25 cellular contexts compared by ENCODE assay signal in the genomic region with DNA sequence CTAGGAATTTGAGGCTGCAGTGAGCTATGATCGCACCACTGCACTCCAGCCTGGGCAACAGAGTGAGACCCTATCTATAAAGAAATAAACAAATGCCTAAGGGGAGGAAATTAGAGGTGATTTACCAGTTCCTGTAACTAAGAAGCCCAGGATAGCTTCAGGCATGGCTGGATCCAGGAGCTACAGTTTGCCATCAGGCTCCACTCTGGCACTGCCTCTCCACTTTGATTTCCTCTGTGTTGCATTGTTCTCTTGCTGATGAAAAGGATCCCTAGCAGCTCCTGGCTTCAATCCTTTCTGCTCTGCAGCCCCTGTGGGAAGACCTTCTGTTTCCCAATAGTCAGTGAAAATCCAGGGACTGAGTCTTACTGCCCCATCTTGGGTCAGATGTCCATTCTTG. TPM values are rescaled to one million over a fixed set of nuclear protein-coding genes. Genes with fewer than 3 reads are reported as not detected.
A peak's percentile ranks its signal among the peaks of the same experiment; 100 is the strongest.
DNase-seq lines count a peak whose midpoint lies in the region; FAIRE-seq and TF ChIP-seq lines count a peak whose summit lies in the region.
"Had no signal": no experiment of that assay in that cellular context is flagged by ENCODE, and none has a peak within 500 bp of the region (broad histone marks: within the 10 kb centered on the region; RNA-seq: fewer than 3 reads in every experiment).

No MANE protein-coding gene starts in this region.

- H3K27ac ChIP-seq in breast epithelium (peak overlapping the region; percentile 68 to 72), C4-2B (peak overlapping the region; percentile 16), H1 (ENCODE audit: low read depth, low read length) (no peak overlapping the region), parathyroid adenoma (peak overlapping the region; percentile 17)
- H3K27ac ChIP-seq: 22Rv1 had no signal

- H3K36me3 ChIP-seq in breast epithelium (no peaks in the 10 kb centered on the region), H1 (ENCODE audit: control insufficient read depth in 2 of 4, insufficient read depth in 4 of 4, low read length in 3 of 4) (no peaks in the 10 kb centered on the region), parathyroid adenoma (ENCODE audit: control insufficient read depth, insufficient read depth, low read length) (no peaks in the 10 kb centered on the region), BE2C (no peaks in the 10 kb centered on the region)
- H3K36me3 ChIP-seq: HAP-1 had no signal

- TF ChIP-seq POLR2A in breast epithelium (IDR thresholded peaks at IDR 0.05) (no peak), H1 (IDR thresholded peaks at IDR 0.05; ENCODE audit: control extremely low read depth in 1 of 2, low read depth in 2 of 2, low read length in 2 of 2) (no peak)

- no peaks in the 10 kb centered on the region for H3K79me1 ChIP-seq in H1 (ENCODE audit: low read depth, low read length)

- H3K23ac ChIP-seq in H1 (ENCODE audit: insufficient read length) = no peak overlapping the region

- no peak overlapping the region for H3K4me3 ChIP-seq in breast epithelium
- no peak overlapping the region for H3K4me3 ChIP-seq in H1 (ENCODE audit: extremely low read depth in 1 of 4, insufficient read depth in 2 of 4, low read depth in 3 of 4, low read length in 4 of 4)
- H3K4me3 ChIP-seq in parathyroid adenoma (ENCODE audit: low read depth, low read length) = no peak overlapping the region
- no peak overlapping the region for H3K4me3 ChIP-seq in BE2C (ENCODE audit: low read depth, low read length)
- H3K4me3 ChIP-seq: GM12878, GM23338, HAP-1 had no signal

- H3K9me3 Mint-ChIP-seq in MCF 10A (ENCODE audit: unreplicated experiment) = no peaks in the 10 kb centered on the region
- H3K9me3 Mint-ChIP-seq: CD14-positive monocyte; CD4-positive, alpha-beta T cell; CD8-positive, alpha-beta memory T cell; GM23338; HFFc6 had no signal

- H2BK120ac ChIP-seq in H1 (replicated peaks; ENCODE audit: low read depth, low read length) = no peak overlapping the region

- peaks cover 0 to 10% of the 10 kb centered on the region in 2 donors for H3K4me1 ChIP-seq in breast epithelium
- H3K4me1 ChIP-seq in H1 (replicated peaks in 1 of 4; ENCODE audit: control insufficient read depth in 3 of 4, insufficient read depth in 4 of 4, low read length in 3 of 4) = no peaks in the 10 kb centered on the region
- H3K4me1 ChIP-seq in parathyroid adenoma = peaks cover 4% of the 10 kb centered on the region
- no peaks in the 10 kb centered on the region for H3K4me1 ChIP-seq in BE2C
- H3K4me1 ChIP-seq: HAP-1 had no signal

- POLR2A ChIA-PET in MCF 10A (lab: Yijun Ruan, JAX) = no interaction called here
- POLR2A ChIA-PET in H1 (lab: Charles Lee; ENCODE audit: partially characterized antibody) = no interaction called here

- WGBS in H1 (ENCODE audit: extremely low coverage in 1 of 2, insufficient coverage in 1 of 2, insufficient read length in 1 of 2, insufficient replicate concordance in 2 of 2, low coverage in 1 of 2, low lambda C conversion rate in 2 of 2, missing lambda C conversion rate in 1 of 2), 2 experiments = 100% methylated on average over 1 of the region's 1 CpG; no CpG with 5 or more reads in 1 of the 2 experiments

- H3K9me3 ChIP-seq in breast epithelium (no peaks in the 10 kb centered on the region), H1 (ENCODE audit: insufficient read depth in 2 of 2, low read depth in 1 of 2, low read length in 1 of 2) (no peaks in the 10 kb centered on the region), parathyroid adenoma (ENCODE audit: control insufficient read depth, low read length) (no peaks in the 10 kb centered on the region), BE2C (no peaks in the 10 kb centered on the region)
- H3K9me3 ChIP-seq: HAP-1 had no signal

- no peak overlapping the region for H2BK12ac ChIP-seq in H1 (ENCODE audit: low read depth, low read length)

- intact Hi-C loops in breast epithelium (cut with DNase I; ENCODE audit: low total_unique reads) = loop anchor here (10.0 kb wide), 1 partner anchor 268 kb away; no protein-coding TSS in a partner anchor
- intact Hi-C loops in MCF 10A (cut with micrococcal nuclease) = no loop called here

- H3K4me1 Mint-ChIP-seq in MCF 10A (ENCODE audit: insufficient read depth, unreplicated experiment) = no peaks in the 10 kb centered on the region
- H3K4me1 Mint-ChIP-seq: B cell; CD14-positive monocyte; CD8-positive, alpha-beta memory T cell; GM23338 had no signal

- H3K56ac ChIP-seq in H1 (replicated peaks; ENCODE audit: insufficient read length, low read depth, low read length) = no peak overlapping the region

- H4K20me1 ChIP-seq in H1 (replicated peaks in 1 of 2; ENCODE audit: control insufficient read depth in 1 of 2, insufficient read depth in 2 of 2, low read length in 2 of 2) = no peaks in the 10 kb centered on the region

- H3K4me2 ChIP-seq in H1 (ENCODE audit: insufficient read depth in 1 of 2, low read depth in 2 of 2, low read length in 2 of 2) = no peak overlapping the region
- no peak overlapping the region for H3K4me2 ChIP-seq in parathyroid adenoma (ENCODE audit: low read length)
- H3K4me2 ChIP-seq: GM23338 had no signal

- H3K23me2 ChIP-seq in H1 (ENCODE audit: low read depth, low read length) = no peaks in the 10 kb centered on the region

- DNase-seq in breast epithelium (ENCODE audit: low spot score in 2 of 2) (no peak), MCF 10A (ENCODE audit: unreplicated experiment) (no peak), H1 (ENCODE audit: low read depth in 1 of 2, low spot score in 2 of 2) (no peak), epidermal melanocyte (ENCODE audit: insufficient read length, low spot score) (no peak), NCI-H526 (lab: John Stamatoyannopoulos, UW) (no peak), BE2C (no peak)
- DNase-seq: CD4-positive, alpha-beta T cell; CD8-positive, alpha-beta memory T cell; DMS 273 treated with DMSO at 0.1 percent for 48 hours; DMS79; EL; GDM1; HFFc6 had no signal

- no peak for FAIRE-seq in H1 (lab: Jason Lieb, UNC)
- FAIRE-seq: A204.1, D721Med, GM12878, GM19239, H54 had no signal

- TF ChIP-seq RAD21 in H1 (IDR thresholded peaks at IDR 0.05 in 1 of 2, conservative IDR thresholded peaks at IDR 0.05 in 1 of 2; ENCODE audit: low read depth in 2 of 2, low read length in 2 of 2) = no peak

- no peak overlapping the region for H3K4ac ChIP-seq in H1 (replicated peaks; ENCODE audit: insufficient read length, low read depth, low read length)

- H3K79me2 ChIP-seq in H1 (ENCODE audit: control insufficient read depth in 1 of 2, insufficient read depth in 2 of 2, low read length in 2 of 2) (no peaks in the 10 kb centered on the region), parathyroid adenoma (no peaks in the 10 kb centered on the region)

- no peak overlapping the region for H3K9ac ChIP-seq in H1 (replicated peaks in 1 of 4; ENCODE audit: extremely low read depth in 1 of 4, low read depth in 3 of 4, low read length in 3 of 4)
- H3K9ac ChIP-seq in parathyroid adenoma = no peak overlapping the region

- H3K4me3 Mint-ChIP-seq in MCF 10A (ENCODE audit: unreplicated experiment) = no peak overlapping the region
- H3K4me3 Mint-ChIP-seq: B cell; CD14-positive monocyte; CD4-positive, alpha-beta T cell; CD8-positive, alpha-beta memory T cell; GM23338; HFFc6 had no signal

- no peak overlapping the region for H4K8ac ChIP-seq in H1 (ENCODE audit: extremely low read depth, insufficient read depth, low read length)

- H3K27me3 Mint-ChIP-seq in MCF 10A (ENCODE audit: insufficient read depth, unreplicated experiment) = no peaks in the 10 kb centered on the region
- H3K27me3 Mint-ChIP-seq: CD4-positive, alpha-beta T cell had no signal

- H4K5ac ChIP-seq in H1 (ENCODE audit: insufficient read length, low read depth, low read length) = no peak overlapping the region

- no peak overlapping the region for H4K91ac ChIP-seq in H1 (replicated peaks; ENCODE audit: insufficient read length, low read length)

- H3K27me3 ChIP-seq in breast epithelium = no peaks in the 10 kb centered on the region
- H3K27me3 ChIP-seq in H1 (replicated peaks in 1 of 4; ENCODE audit: control insufficient read depth in 3 of 4, extremely low read depth in 1 of 4, insufficient read depth in 3 of 4, low read length in 3 of 4) = no peaks in the 10 kb centered on the region
- no peaks in the 10 kb centered on the region for H3K27me3 ChIP-seq in parathyroid adenoma (ENCODE audit: control insufficient read depth, insufficient read depth, low read length)
- H3K27me3 ChIP-seq in BE2C = no peaks in the 10 kb centered on the region

- no peak overlapping the region for H3K27ac Mint-ChIP-seq in MCF 10A (ENCODE audit: low read depth, unreplicated experiment)
- H3K27ac Mint-ChIP-seq: B cell; CD4-positive, alpha-beta T cell; GM23338; HFFc6 had no signal

- H2BK15ac ChIP-seq in H1 (ENCODE audit: low read length) = no peak overlapping the region

- no peak for TF ChIP-seq EP300 in H1 (IDR thresholded peaks at IDR 0.05; ENCODE audit: borderline replicate concordance in 1 of 2, low read depth in 2 of 2, low read length in 2 of 2)

- H2BK20ac ChIP-seq in H1 (ENCODE audit: low read length) = no peak overlapping the region

- no peak overlapping the region for H2BK5ac ChIP-seq in H1 (ENCODE audit: low read depth, low read length)

- H3K36me3 Mint-ChIP-seq in MCF 10A (ENCODE audit: insufficient read depth, unreplicated experiment) = no peaks in the 10 kb centered on the region
- H3K36me3 Mint-ChIP-seq: CD14-positive monocyte; CD8-positive, alpha-beta memory T cell had no signal

- no peak overlapping the region for H3K14ac ChIP-seq in H1 (ENCODE audit: insufficient read length)

- H3K18ac ChIP-seq in H1 (ENCODE audit: extremely low read depth, low read length) = no peak overlapping the region

- TF ChIP-seq CTCF in breast epithelium (IDR thresholded peaks at IDR 0.05) (no peak), MCF 10A (IDR thresholded peaks at IDR 0.05; ENCODE audit: unreplicated experiment) (no peak), C4-2B (conservative IDR thresholded peaks at IDR 0.05) (no peak), H1 (IDR thresholded peaks at IDR 0.05; ENCODE audit: control extremely low read depth in 1 of 3, insufficient read depth in 1 of 3, low read depth in 1 of 3, low read length in 3 of 3) (no peak), parathyroid adenoma (IDR thresholded peaks at IDR 0.05) (no peak), BE2C (IDR thresholded peaks at IDR 0.05; ENCODE audit: low read depth, low read length) (no peak)

- H2AK5ac ChIP-seq in H1 (ENCODE audit: low read depth, low read length) = no peak overlapping the region

- no TSS peak for BruUV-seq in MCF 10A (replicated peaks; lab: Mats Ljungman, UMichigan)

- H2AFZ ChIP-seq in H1 (ENCODE audit: low read length) = no peak overlapping the region
- H2AFZ ChIP-seq in parathyroid adenoma = no peak overlapping the region
- H2AFZ ChIP-seq: GM23338 had no signal

- CTCF ChIA-PET in MCF 10A (lab: Yijun Ruan, JAX) (interaction anchor here (0.7 to 1.2 kb wide), 2 partner anchors 229 to 271 kb away, joined by 4 read pairs; no protein-coding TSS in a partner anchor), H1 (lab: Charles Lee; ENCODE audit: partially characterized antibody) (interaction anchor here (0.6 to 6.8 kb wide), 13 partner anchors 14 to 413 kb away, joined by 3 to 51 read pairs (median 4); no protein-coding TSS in a partner anchor)

RNA-seq across cellular contexts. Expression of a gene that starts 20.1 kb away (rescaled TPM):
- total RNA-seq in breast epithelium (10 to 100 TPM; 17.6 to 33.1 (median 30.2) TPM), MCF 10A (2022) (37.1 and 44.1 TPM in 2 replicates)
- 43.8 and 43.9 TPM in 2 replicates for total RNA-seq in H1 (2021; fragmentation: NEBNext Ultra II Directional; extraction: Animal tissue kit (Norgen Biotek cat#: 25700))
- 29.0 and 37.4 TPM in 2 replicates for polyA plus RNA-seq in H1 (2011; rRNA removed)
- 40.3 TPM for polyA plus RNA-seq in H1 (2011; cell fraction: cytosol; rRNA removed)
- 31.3 TPM for polyA plus RNA-seq in H1 (2011; cell fraction: nucleus; rRNA removed)
- 34.2 to 40.6 TPM (median 39.4 TPM) in 4 replicates for polyA plus RNA-seq in H1 (2012, experiment 1 of 2)
- polyA plus RNA-seq in H1 (2012, experiment 2 of 2) = 42.8 TPM
- 36.2 TPM for polyA plus RNA-seq in H1 (2013, experiment 1 of 2)
- 35.3 TPM for polyA plus RNA-seq in H1 (2013, experiment 2 of 2)
- polyA minus RNA-seq in H1 (2011; rRNA and poly(A)+ RNA removed) = 33.9 and 44.7 TPM in 2 replicates
- polyA minus RNA-seq in H1 (2011; cell fraction: cytosol; rRNA and poly(A)+ RNA removed) = 25.3 TPM
- 22.5 TPM for polyA minus RNA-seq in H1 (2011; cell fraction: nucleus; rRNA and poly(A)+ RNA removed)
- polyA plus RNA-seq in BE2C (2012; ENCODE audit: insufficient read depth, insufficient read length, low read depth) = 48.0 TPM
